ENCODE assay signal across 14 cellular contexts in genomic region chr11:61928606-61929005, GRCh38. TPM values are rescaled to one million over a fixed set of nuclear protein-coding genes. Genes with fewer than 3 reads are reported as not detected.
"Had no signal": no experiment of that assay in that cellular context is flagged by ENCODE, and none has a peak within 500 bp of the region (broad histone marks: within the 10 kb centered on the region; RNA-seq: fewer than 3 reads in every experiment).

No MANE protein-coding gene starts in this region.

- H3K27me3 ChIP-seq: thyroid gland had no signal

- ATAC-seq: activated CD8-positive, alpha-beta memory T cell treated with anti-CD3 and anti-CD28 coated beads, Interleukin-2, amount 10 ng/mL, durations not matched to agents 7 days and 5 days; foreskin keratinocyte; lower lobe of right lung had no signal

- DNase-seq: activated B cell treated with CpG ODN at 0.5 μM for 24 hours; activated CD4-positive, alpha-beta memory T cell treated with anti-CD3 and anti-CD28 coated beads for 36 hours; activated CD4-positive, alpha-beta T cell treated with anti-CD3 and anti-CD28 coated beads for 4 hours; activated CD8-positive, alpha-beta memory T cell treated with anti-CD3 and anti-CD28 coated beads, Interleukin-2, amount 10 ng/mL, durations not matched to agents 7 days and 5 days; anterior cingulate cortex; effector CD4-positive, alpha-beta T cell; foreskin keratinocyte; glutamatergic neuron; hypothalamus; lower lobe of right lung; occipital lobe; stimulated activated CD4-positive, alpha-beta T cell treated with anti-CD3 and anti-CD28 coated beads, Interleukin-2, amount 100 ng/mL, for 24 hours; stimulated activated naive CD4-positive, alpha-beta T cell treated with Interleukin-2 at 50 U/mL for 16 hours; thyroid gland had no signal

- H3K27ac ChIP-seq: foreskin keratinocyte, lower lobe of right lung, thyroid gland had no signal

- H3K4me1 ChIP-seq: foreskin keratinocyte had no signal

- H3K36me3 ChIP-seq: lower lobe of right lung, thyroid gland had no signal

- H3K9me3 ChIP-seq: lower lobe of right lung, thyroid gland had no signal

- H3K4me3 ChIP-seq: lower lobe of right lung, thyroid gland had no signal

RNA-seq across cellular contexts. Expression of gene RAB3IL1, which starts 11.2 kb away (rescaled TPM):
- total RNA-seq: activated B cell treated with CpG ODN at 0.5 μM for 24 hours; activated CD8-positive, alpha-beta memory T cell treated with anti-CD3 and anti-CD28 coated beads, Interleukin-2, amount 10 ng/mL, durations not matched to agents 7 days and 5 days had no signal

RNA-seq across cellular contexts. Expression of gene BEST1, which starts 21.5 kb away (rescaled TPM):
- total RNA-seq: activated CD8-positive, alpha-beta memory T cell treated with anti-CD3 and anti-CD28 coated beads, Interleukin-2, amount 10 ng/mL, durations not matched to agents 7 days and 5 days had no signal
